ENCODE assay signal across 16 cellular contexts in the genomic region with DNA sequence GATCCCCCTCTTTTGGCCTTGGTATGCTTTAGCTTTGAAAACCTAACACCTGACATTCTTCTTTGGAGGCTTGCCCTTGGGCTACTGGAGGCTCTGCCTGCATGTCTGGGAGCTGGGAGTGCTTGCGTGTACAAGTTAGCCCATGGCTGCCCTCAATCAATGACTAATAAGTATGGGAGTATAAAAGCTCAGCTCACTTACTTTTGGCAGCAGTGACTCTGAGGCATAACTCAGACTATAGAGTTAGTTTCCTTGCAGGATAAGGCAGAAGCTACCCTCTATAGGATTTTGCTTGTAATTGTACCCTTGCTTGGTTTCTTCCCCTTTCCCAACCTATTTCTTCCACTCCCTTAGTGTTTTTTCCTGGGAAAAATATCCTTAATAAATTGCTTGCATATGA.
DNase-seq lines count a peak whose midpoint lies in the region; ATAC-seq, FAIRE-seq and TF ChIP-seq lines count a peak whose summit lies in the region.
"Had no signal": no experiment of that assay in that cellular context is flagged by ENCODE, and none has a peak within 500 bp of the region (broad histone marks: within the 10 kb centered on the region; RNA-seq: fewer than 3 reads in every experiment).

No MANE protein-coding gene starts in this region.

- H3K23ac ChIP-seq in H9 (ENCODE audit: insufficient read length, low read depth, low read length), result no peak overlapping the region

- no peak for TF ChIP-seq POLR2A in esophagus squamous epithelium (IDR thresholded peaks at IDR 0.05)

- no peak overlapping the region for H4K91ac ChIP-seq in H9 (ENCODE audit: insufficient read length, low read depth, low read length)

- H3K9me3 Mint-ChIP-seq in H9 (peaks cover 3 to 29% of the 10 kb centered on the region in 2 experiments; a peak in 4 of 5 replicates), astrocyte (ENCODE audit: unreplicated experiment) (no peaks in the 10 kb centered on the region)

- H2BK120ac ChIP-seq in H9 (ENCODE audit: low read depth, low read length, poor library complexity, severe bottlenecking), result no peak overlapping the region

- H3K27ac ChIP-seq in H9 (ENCODE audit: insufficient read length, low read depth, low read length) (no peak overlapping the region), astrocyte (ENCODE audit: low read depth, low read length) (peak overlapping the region; percentile 31), esophagus squamous epithelium (no peak overlapping the region)
- H3K27ac ChIP-seq: colonic mucosa, right atrium auricular region, thoracic aorta had no signal

- peaks cover 0 to 3% of the 10 kb centered on the region in 2 experiments; a peak in 1 of 4 replicates for H3K4me1 Mint-ChIP-seq in H9
- peaks cover 8% of the 10 kb centered on the region for H3K4me1 Mint-ChIP-seq in astrocyte (ENCODE audit: low read depth, unreplicated experiment)
- H3K4me1 Mint-ChIP-seq: B cell had no signal

- H3K27me3 ChIP-seq in H9 (ENCODE audit: insufficient read depth, low read length) (no peaks in the 10 kb centered on the region), astrocyte (ENCODE audit: insufficient read depth, low read length) (no peaks in the 10 kb centered on the region), esophagus squamous epithelium (no peaks in the 10 kb centered on the region)
- H3K27me3 ChIP-seq: colonic mucosa, right atrium auricular region had no signal

- FAIRE-seq in astrocyte (lab: Jason Lieb, UNC), result peak; percentile 94
- no peak for FAIRE-seq in frontal cortex (lab: Jason Lieb, UNC)

- H3K23me2 ChIP-seq in H9 (ENCODE audit: insufficient read length, low read depth, low read length, poor library complexity, severe bottlenecking), result no peaks in the 10 kb centered on the region

- H3K4ac ChIP-seq in H9 (ENCODE audit: low read depth, low read length), result no peak overlapping the region

- H2BK15ac ChIP-seq in H9 (ENCODE audit: low read depth, low read length), result no peak overlapping the region

- no peak overlapping the region for H3K56ac ChIP-seq in H9 (ENCODE audit: insufficient read length, low read depth, low read length)

- H3K4me2 ChIP-seq in H9 (ENCODE audit: insufficient read depth, insufficient read length, low read length) (no peak overlapping the region), astrocyte (ENCODE audit: low read length) (no peak overlapping the region)

- H3K79me1 ChIP-seq in H9 (ENCODE audit: insufficient read depth, low read depth, low read length, poor library complexity, severe bottlenecking), result no peaks in the 10 kb centered on the region

- DNase-seq in AG08395 (ENCODE audit: low spot score) (peak; percentile 64), H9 (no peak), astrocyte (ENCODE audit: low read depth) (peak; percentile 88), glomerular visceral epithelial cell (ENCODE audit: extremely low spot score) (peak; percentile 60), occipital lobe (lab: John Stamatoyannopoulos, UW) (no peak), frontal cortex (ENCODE audit: low spot score in 2 of 2) (no peak), esophagus squamous epithelium (lab: John Stamatoyannopoulos, UW) (no peak)
- DNase-seq: activated CD4-positive, alpha-beta T cell treated with anti-CD3 and anti-CD28 coated beads for 36 hours; activated effector memory CD4-positive, alpha-beta T cell treated with Interleukin-2 at 50 U/mL for 16 hours; colonic mucosa; NCI-H2081 treated with DMSO at 0.1 percent for 48 hours; SW 1271 had no signal

- no peak overlapping the region for H2AK5ac ChIP-seq in H9 (ENCODE audit: insufficient read length, low read length)

- H3K36me3 ChIP-seq in astrocyte (ENCODE audit: insufficient read depth, low read length), result no peaks in the 10 kb centered on the region
- no peaks in the 10 kb centered on the region for H3K36me3 ChIP-seq in esophagus squamous epithelium
- H3K36me3 ChIP-seq: colonic mucosa, right atrium auricular region, thoracic aorta had no signal

- no peak overlapping the region for H4K8ac ChIP-seq in H9 (replicated peaks; ENCODE audit: insufficient read length, low read depth, low read length)

- no peak overlapping the region for H4K5ac ChIP-seq in H9 (ENCODE audit: insufficient read length, low read depth, low read length)

- no peak overlapping the region for H2BK12ac ChIP-seq in H9 (ENCODE audit: insufficient read length, low read depth, low read length)

- H3K36me3 Mint-ChIP-seq in H9 (ENCODE audit: insufficient read depth in 1 of 3, low read depth in 3 of 3) (peaks cover 3 to 8% (median 4%) of the 10 kb centered on the region in 3 experiments; a peak in 4 of 7 replicates), astrocyte (ENCODE audit: low read depth, unreplicated experiment) (no peaks in the 10 kb centered on the region)

- H3K27me3 Mint-ChIP-seq in H9 (ENCODE audit: low read depth), result no peaks in the 10 kb centered on the region
- no peaks in the 10 kb centered on the region for H3K27me3 Mint-ChIP-seq in astrocyte (ENCODE audit: low read depth, unreplicated experiment)
- H3K27me3 Mint-ChIP-seq: activated CD4-positive, alpha-beta T cell treated with anti-CD3 and anti-CD28 coated beads for 36 hours; B cell had no signal

- H3K9me3 ChIP-seq in H9 (ENCODE audit: control insufficient read depth, low read depth, low read length) (no peaks in the 10 kb centered on the region), astrocyte (ENCODE audit: insufficient read depth, low read depth, low read length) (no peaks in the 10 kb centered on the region), esophagus squamous epithelium (no peaks in the 10 kb centered on the region)
- H3K9me3 ChIP-seq: colonic mucosa, thoracic aorta had no signal

- H3K27ac Mint-ChIP-seq in H9 (no peak overlapping the region), astrocyte (ENCODE audit: unreplicated experiment) (peak overlapping the region; percentile 70)
- H3K27ac Mint-ChIP-seq: activated CD4-positive, alpha-beta T cell treated with anti-CD3 and anti-CD28 coated beads for 36 hours; B cell had no signal

- no peak overlapping the region for H2BK20ac ChIP-seq in H9 (ENCODE audit: low read depth, low read length, poor library complexity, severe bottlenecking)

- H2BK5ac ChIP-seq in H9 (ENCODE audit: insufficient read length, low read length), result no peak overlapping the region

- H3K9ac ChIP-seq in H9 (ENCODE audit: extremely low read depth, insufficient read length, low read length) (no peak overlapping the region), astrocyte (ENCODE audit: low read length) (no peak overlapping the region)

- TF ChIP-seq CTCF in H9 (conservative IDR thresholded peaks at IDR 0.05) (peak; percentile 42; the same call in 2 of the 3 replicates), astrocyte (IDR thresholded peaks at IDR 0.05; ENCODE audit: insufficient read depth, low read depth, low read length) (peak; percentile 30), esophagus squamous epithelium (IDR thresholded peaks at IDR 0.05) (peak in 3 of 6 experiments; percentile 17 to 42 (median 28))

- no peak overlapping the region for H3K4me3 Mint-ChIP-seq in H9
- no peak overlapping the region for H3K4me3 Mint-ChIP-seq in astrocyte (ENCODE audit: unreplicated experiment)
- H3K4me3 Mint-ChIP-seq: activated CD4-positive, alpha-beta T cell treated with anti-CD3 and anti-CD28 coated beads for 36 hours; B cell had no signal

- H3K14ac ChIP-seq in H9 (ENCODE audit: insufficient read depth, low read length), result no peak overlapping the region

- H3K4me1 ChIP-seq in H9 (ENCODE audit: insufficient read depth, low read length), result no peaks in the 10 kb centered on the region
- peaks cover 5% of the 10 kb centered on the region for H3K4me1 ChIP-seq in astrocyte (ENCODE audit: insufficient read depth, low read length)
- no peaks in the 10 kb centered on the region for H3K4me1 ChIP-seq in esophagus squamous epithelium
- H3K4me1 ChIP-seq: colonic mucosa, right atrium auricular region had no signal

- H3K18ac ChIP-seq in H9 (ENCODE audit: insufficient read length, low read depth, low read length), result no peak overlapping the region

- H3K4me3 ChIP-seq in astrocyte (ENCODE audit: insufficient read depth, low read depth, low read length), result no peak overlapping the region
- no peak overlapping the region for H3K4me3 ChIP-seq in esophagus squamous epithelium
- H3K4me3 ChIP-seq: colonic mucosa, right atrium auricular region, thoracic aorta had no signal

- H3K79me2 ChIP-seq in H9 (ENCODE audit: insufficient read depth, low read length) (no peaks in the 10 kb centered on the region), astrocyte (ENCODE audit: insufficient read depth, low read length) (no peaks in the 10 kb centered on the region)

- H2AFZ ChIP-seq in H9 (ENCODE audit: low read length), result no peak overlapping the region
- no peak overlapping the region for H2AFZ ChIP-seq in astrocyte (ENCODE audit: low read depth, low read length)

- H4K20me1 ChIP-seq in H9 (ENCODE audit: control insufficient read depth, insufficient read depth, insufficient read length), result no peaks in the 10 kb centered on the region
- no peaks in the 10 kb centered on the region for H4K20me1 ChIP-seq in astrocyte (ENCODE audit: insufficient read depth, low read length)

- WGBS in H9 (ENCODE audit: extremely low coverage, insufficient read length, low lambda C conversion rate), result no CpG with 5 or more reads among the region's 1 CpG
- WGBS in esophagus squamous epithelium, 2 donors, result 40 to 50% methylated on average over 1 of the region's 1 CpG

- no peak overlapping the region for H3T11ph ChIP-seq in H9 (ENCODE audit: low read length)

- no peak for ATAC-seq in HG03565 (IDR thresholded peaks at IDR 0.05; ENCODE audit: unreplicated experiment)
- ATAC-seq: activated CD4-positive, alpha-beta T cell treated with anti-CD3 and anti-CD28 coated beads for 36 hours had no signal

- intact Hi-C loops in esophagus squamous epithelium (cut with DNase I), result no loop called here

Comparison
In these comparisons a context has a peak if more than half of its experiments do, and no peak if none do; other contexts are left out.
1. DNase-seq: peak in AG08395 (single experiment), astrocyte (single experiment) and glomerular visceral epithelial cell (single experiment); none in H9 (single experiment), occipital lobe (single experiment), frontal cortex (0 of 2) and esophagus squamous epithelium (single experiment).